In genomic region chr20:45318948-45319347, GRCh38 we compare ENCODE assay signal across 14 cellular contexts. TPM values are rescaled to one million over a fixed set of nuclear protein-coding genes. Genes with fewer than 3 reads are reported as not detected.
DNase-seq lines count a peak whose midpoint lies in the region; ATAC-seq and TF ChIP-seq lines count a peak whose summit lies in the region.
"Had no signal": no experiment of that assay in that cellular context is flagged by ENCODE, and none has a peak within 500 bp of the region (broad histone marks: within the 10 kb centered on the region; RNA-seq: fewer than 3 reads in every experiment).

No MANE protein-coding gene starts in this region.

- CTCF ChIA-PET in WTC11 (lab: Charles Lee) = interaction anchor here (0.6 to 5.6 kb wide), 26 partner anchors 8 to 740 kb away, joined by 3 to 76 read pairs (median 4); partner anchors contain the start of genes DBNDD2, MATN4, SDC4 and SYS1

- no peak for DNase-seq in activated naive CD4-positive, alpha-beta T cell treated with anti-CD3 and anti-CD28 coated beads, Interleukin-2, amount 50 U/mL, for 72 hours (ENCODE audit: low spot score in 2 of 2)
- DNase-seq in activated naive CD4-positive, alpha-beta T cell treated with anti-CD3 and anti-CD28 coated beads, Interleukin-2, amount 50 U/mL, for 16 hours = no peak
- DNase-seq in OCI-M1 (lab: John Stamatoyannopoulos, UW) (peak; percentile 26), SK-N-DZ (ENCODE audit: low spot score) (no peak), WTC11 (ENCODE audit: low spot score) (no peak)
- no peak for DNase-seq in activated naive CD8-positive, alpha-beta T cell treated with anti-CD3 and anti-CD28 coated beads, Interleukin-2, amount 10 ng/mL, durations not matched to agents 7 days and 5 days
- DNase-seq in stimulated activated naive B cell treated with anti-CD40 and anti-IgM and Interleukin-4, amounts not matched to agents 10 μg/mL and 1 μg/mL and 100 μg/mL, for 72 hours = no peak

- peaks cover 21% of the 10 kb centered on the region for H3K27me3 Mint-ChIP-seq in activated naive CD8-positive, alpha-beta T cell treated with anti-CD3 and anti-CD28 coated beads, Interleukin-2, amount 10 ng/mL, durations not matched to agents 7 days and 5 days
- H3K27me3 Mint-ChIP-seq in stimulated activated naive B cell treated with anti-CD40 and anti-IgM and Interleukin-4, amounts not matched to agents 10 μg/mL and 1 μg/mL and 100 μg/mL, for 72 hours = peaks cover 33 to 42% of the 10 kb centered on the region in 2 donors
- H3K27me3 Mint-ChIP-seq in WTC11 (ENCODE audit: low read depth) = no peaks in the 10 kb centered on the region; the same call in 1 of the 2 replicates

- POLR2A ChIA-PET in activated naive CD8-positive, alpha-beta T cell treated with anti-CD3 and anti-CD28 coated beads, Interleukin-2, amount 10 ng/mL, durations not matched to agents 7 days and 5 days (lab: Charles Lee) = interaction anchor here (0.7 to 1.4 kb wide), 4 partner anchors 30 to 452 kb away, joined by 3 to 6 read pairs (median 3); partner anchors contain the start of gene SYS1
- POLR2A ChIA-PET in WTC11 (lab: Charles Lee) = interaction anchor here (0.5 kb wide), 1 partner anchor 591 kb away, joined by 3 read pairs; no protein-coding TSS in a partner anchor

- H3K4me3 Mint-ChIP-seq in activated naive CD8-positive, alpha-beta T cell treated with anti-CD3 and anti-CD28 coated beads, Interleukin-2, amount 10 ng/mL, durations not matched to agents 7 days and 5 days = peak overlapping the region; percentile 71
- H3K4me3 Mint-ChIP-seq in stimulated activated naive B cell treated with anti-CD40 and anti-IgM and Interleukin-4, amounts not matched to agents 10 μg/mL and 1 μg/mL and 100 μg/mL, for 72 hours = no peak overlapping the region
- H3K4me3 Mint-ChIP-seq in WTC11 = no peak overlapping the region

- H3K27ac Mint-ChIP-seq in activated naive CD4-positive, alpha-beta T cell treated with anti-CD3 and anti-CD28 coated beads, Interleukin-2, amount 50 U/mL, for 72 hours = peak overlapping the region; percentile 53 to 97
- H3K27ac Mint-ChIP-seq in activated naive CD8-positive, alpha-beta T cell treated with anti-CD3 and anti-CD28 coated beads, Interleukin-2, amount 10 ng/mL, durations not matched to agents 7 days and 5 days = peak overlapping the region; percentile 93
- peak overlapping the region; percentile 27 for H3K27ac Mint-ChIP-seq in stimulated activated naive B cell treated with anti-CD40 and anti-IgM and Interleukin-4, amounts not matched to agents 10 μg/mL and 1 μg/mL and 100 μg/mL, for 72 hours
- H3K27ac Mint-ChIP-seq in WTC11 = no peak overlapping the region

- TF ChIP-seq CTCF in WTC11 (IDR thresholded peaks at IDR 0.05) = no peak

- no peaks in the 10 kb centered on the region for H3K9me3 Mint-ChIP-seq in activated naive CD4-positive, alpha-beta T cell treated with anti-CD3 and anti-CD28 coated beads, Interleukin-2, amount 50 U/mL, for 72 hours
- no peaks in the 10 kb centered on the region for H3K9me3 Mint-ChIP-seq in activated naive CD8-positive, alpha-beta T cell treated with anti-CD3 and anti-CD28 coated beads, Interleukin-2, amount 10 ng/mL, durations not matched to agents 7 days and 5 days
- H3K9me3 Mint-ChIP-seq in stimulated activated naive B cell treated with anti-CD40 and anti-IgM and Interleukin-4, amounts not matched to agents 10 μg/mL and 1 μg/mL and 100 μg/mL, for 72 hours = peaks cover 0 to 1% of the 10 kb centered on the region in 2 donors
- H3K9me3 Mint-ChIP-seq in WTC11 = no peaks in the 10 kb centered on the region

- H3K36me3 Mint-ChIP-seq in activated naive CD4-positive, alpha-beta T cell treated with anti-CD3 and anti-CD28 coated beads, Interleukin-2, amount 50 U/mL, for 72 hours = no peaks in the 10 kb centered on the region
- H3K36me3 Mint-ChIP-seq in activated naive CD8-positive, alpha-beta T cell treated with anti-CD3 and anti-CD28 coated beads, Interleukin-2, amount 10 ng/mL, durations not matched to agents 7 days and 5 days = peaks cover 2% of the 10 kb centered on the region
- peaks cover 0 to 2% of the 10 kb centered on the region in 2 donors for H3K36me3 Mint-ChIP-seq in stimulated activated naive B cell treated with anti-CD40 and anti-IgM and Interleukin-4, amounts not matched to agents 10 μg/mL and 1 μg/mL and 100 μg/mL, for 72 hours
- H3K36me3 Mint-ChIP-seq in WTC11 = no peaks in the 10 kb centered on the region

- peaks cover 36% of the 10 kb centered on the region for H3K4me1 Mint-ChIP-seq in activated naive CD8-positive, alpha-beta T cell treated with anti-CD3 and anti-CD28 coated beads, Interleukin-2, amount 10 ng/mL, durations not matched to agents 7 days and 5 days
- H3K4me1 Mint-ChIP-seq in stimulated activated naive B cell treated with anti-CD40 and anti-IgM and Interleukin-4, amounts not matched to agents 10 μg/mL and 1 μg/mL and 100 μg/mL, for 72 hours = peaks cover 24 to 52% of the 10 kb centered on the region in 2 donors
- peaks cover 2% of the 10 kb centered on the region; the same call in 1 of the 2 replicates for H3K4me1 Mint-ChIP-seq in WTC11

- ATAC-seq in activated naive CD4-positive, alpha-beta T cell treated with anti-CD3 and anti-CD28 coated beads, Interleukin-2, amount 50 U/mL, for 72 hours = peak in 1 of 2 donors; percentile 40
- peak; percentile 15 for ATAC-seq in activated naive CD8-positive, alpha-beta T cell treated with anti-CD3 and anti-CD28 coated beads, Interleukin-2, amount 10 ng/mL, durations not matched to agents 7 days and 5 days (ENCODE audit: low read depth)
- ATAC-seq in stimulated activated naive B cell treated with anti-CD40 and anti-IgM and Interleukin-4, amounts not matched to agents 10 μg/mL and 1 μg/mL and 100 μg/mL, for 72 hours (replicated peaks) = no peak
- ATAC-seq in HG02642 (IDR thresholded peaks at IDR 0.05; ENCODE audit: poor library complexity, unreplicated experiment) = no peak
- no peak for ATAC-seq in WTC11

TF ChIP-seq in WTC11, 78 proteins besides CTCF, POLR2A, EP300 and RAD21:
- TF ChIP-seq JAZF1 (CRISPR knock-in tag; IDR thresholded peaks at IDR 0.05) (no peak), RORB (CRISPR knock-in tag; IDR thresholded peaks at IDR 0.05) (no peak), TCF7 (CRISPR knock-in tag; IDR thresholded peaks at IDR 0.05; ENCODE audit: low read depth) (no peak), ZNF671 (CRISPR knock-in tag; IDR thresholded peaks at IDR 0.05) (no peak), PRRX2 (CRISPR knock-in tag; IDR thresholded peaks at IDR 0.05) (no peak), ZNF396 (CRISPR knock-in tag; IDR thresholded peaks at IDR 0.05; ENCODE audit: borderline replicate concordance) (no peak)
- TF ChIP-seq, protein P1, sequence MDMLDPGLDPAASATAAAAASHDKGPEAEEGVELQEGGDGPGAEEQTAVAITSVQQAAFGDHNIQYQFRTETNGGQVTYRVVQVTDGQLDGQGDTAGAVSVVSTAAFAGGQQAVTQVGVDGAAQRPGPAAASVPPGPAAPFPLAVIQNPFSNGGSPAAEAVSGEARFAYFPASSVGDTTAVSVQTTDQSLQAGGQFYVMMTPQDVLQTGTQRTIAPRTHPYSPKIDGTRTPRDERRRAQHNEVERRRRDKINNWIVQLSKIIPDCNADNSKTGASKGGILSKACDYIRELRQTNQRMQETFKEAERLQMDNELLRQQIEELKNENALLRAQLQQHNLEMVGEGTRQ (CRISPR knock-in tag; IDR thresholded peaks at IDR 0.05) = no peak

RNA-seq across cellular contexts. Expression of gene MATN4, which starts 10.8 kb away (rescaled TPM):
- total RNA-seq in activated naive CD4-positive, alpha-beta T cell treated with anti-CD3 and anti-CD28 coated beads, Interleukin-2, amount 50 U/mL, for 72 hours = 1 to 10 TPM in 1 of 2 donors, under 1 TPM in 1; 0.11 to 1.4 TPM
- under 1 TPM; 0.14 to 0.30 TPM for total RNA-seq in activated naive CD8-positive, alpha-beta T cell treated with anti-CD3 and anti-CD28 coated beads, Interleukin-2, amount 10 ng/mL, durations not matched to agents 7 days and 5 days
- 0.10 TPM in 1 of 2 replicates, not detected in the other for polyA plus RNA-seq in SK-N-DZ (2014; cell fraction: cytosol; rRNA removed)
- not detected in 2 replicates for polyA plus RNA-seq in SK-N-DZ (2014; cell fraction: nucleus; rRNA removed)
- total RNA-seq in WTC11 (2021) = 1.9 to 2.5 TPM (median 2.2 TPM) in 3 replicates
- total RNA-seq: Daoy, left colon, M059J had no signal

RNA-seq across cellular contexts. Expression of gene RBPJL, which starts 12.3 kb away (rescaled TPM):
- total RNA-seq in activated naive CD4-positive, alpha-beta T cell treated with anti-CD3 and anti-CD28 coated beads, Interleukin-2, amount 50 U/mL, for 72 hours = not detected
- total RNA-seq in activated naive CD8-positive, alpha-beta T cell treated with anti-CD3 and anti-CD28 coated beads, Interleukin-2, amount 10 ng/mL, durations not matched to agents 7 days and 5 days = not detected
- polyA plus RNA-seq in SK-N-DZ (2014; cell fraction: cytosol; rRNA removed) = not detected in 2 replicates
- not detected in 2 replicates for polyA plus RNA-seq in SK-N-DZ (2014; cell fraction: nucleus; rRNA removed)
- total RNA-seq in WTC11 (2021) = 0.78 to 0.85 TPM (median 0.80 TPM) in 3 replicates
- total RNA-seq: adrenal gland, Daoy, left colon, M059J, sciatic nerve, uterus had no signal

RNA-seq across cellular contexts. Expression of gene SDC4, which starts 29.3 kb away (rescaled TPM):
- total RNA-seq in activated naive CD4-positive, alpha-beta T cell treated with anti-CD3 and anti-CD28 coated beads, Interleukin-2, amount 50 U/mL, for 72 hours = 10 to 100 TPM; 23.5 to 33.0 TPM
- 1 to 10 TPM; 7.0 to 7.1 TPM for total RNA-seq in activated naive CD8-positive, alpha-beta T cell treated with anti-CD3 and anti-CD28 coated beads, Interleukin-2, amount 10 ng/mL, durations not matched to agents 7 days and 5 days
- 1.7 and 2.4 TPM in 2 replicates for polyA plus RNA-seq in SK-N-DZ (2014; cell fraction: cytosol; rRNA removed)
- polyA plus RNA-seq in SK-N-DZ (2014; cell fraction: nucleus; rRNA removed) = 0.69 and 0.95 TPM in 2 replicates
- total RNA-seq in WTC11 (2021) = 64.0 to 69.6 TPM (median 69.5 TPM) in 3 replicates

RNA-seq across cellular contexts. Expression of gene SYS1, which starts 44.0 kb away (rescaled TPM):
- total RNA-seq in activated naive CD4-positive, alpha-beta T cell treated with anti-CD3 and anti-CD28 coated beads, Interleukin-2, amount 50 U/mL, for 72 hours = 10 to 100 TPM; 28.0 to 33.3 TPM
- 10 to 100 TPM; 34.9 to 38.6 TPM for total RNA-seq in activated naive CD8-positive, alpha-beta T cell treated with anti-CD3 and anti-CD28 coated beads, Interleukin-2, amount 10 ng/mL, durations not matched to agents 7 days and 5 days
- 16.3 and 41.5 TPM in 2 replicates for polyA plus RNA-seq in SK-N-DZ (2014; cell fraction: cytosol; rRNA removed)
- 7.9 and 12.1 TPM in 2 replicates for polyA plus RNA-seq in SK-N-DZ (2014; cell fraction: nucleus; rRNA removed)
- total RNA-seq in WTC11 (2021) = 15.4 to 20.1 TPM (median 16.4 TPM) in 3 replicates

RNA-seq across cellular contexts. Expression of gene TP53TG5, which starts 59.2 kb away (rescaled TPM):
- total RNA-seq in activated naive CD4-positive, alpha-beta T cell treated with anti-CD3 and anti-CD28 coated beads, Interleukin-2, amount 50 U/mL, for 72 hours = under 1 TPM; 0.16 to 0.45 TPM
- total RNA-seq in activated naive CD8-positive, alpha-beta T cell treated with anti-CD3 and anti-CD28 coated beads, Interleukin-2, amount 10 ng/mL, durations not matched to agents 7 days and 5 days = not detected
- polyA plus RNA-seq in SK-N-DZ (2014; cell fraction: cytosol; rRNA removed) = not detected in 2 replicates
- not detected in 2 replicates for polyA plus RNA-seq in SK-N-DZ (2014; cell fraction: nucleus; rRNA removed)
- 0.37 to 0.85 TPM in 2 of 3 replicates, not detected in the other for total RNA-seq in WTC11 (2021)
- total RNA-seq: Daoy, M059J, sciatic nerve had no signal
